Comparison of ENCODE assay signal across 16 cellular contexts in genomic region chr11:122785156-122785605, GRCh38. TPM values are rescaled to one million over a fixed set of nuclear protein-coding genes. Genes with fewer than 3 reads are reported as not detected.
DNase-seq lines count a peak whose midpoint lies in the region; ATAC-seq and TF ChIP-seq lines count a peak whose summit lies in the region.
"Had no signal": no experiment of that assay in that cellular context is flagged by ENCODE, and none has a peak within 500 bp of the region (broad histone marks: within the 10 kb centered on the region; RNA-seq: fewer than 3 reads in every experiment).

No MANE protein-coding gene starts in this region.

- H3K9me3 ChIP-seq in thoracic aorta, result no peaks in the 10 kb centered on the region
- H3K9me3 ChIP-seq: pancreas, SK-N-SH had no signal

- H3K27ac Mint-ChIP-seq in activated CD8-positive, alpha-beta T cell treated with anti-CD3 and anti-CD28 coated beads, Interleukin-2, amount 10 ng/mL, durations not matched to agents 7 days and 5 days, result no peak overlapping the region
- H3K27ac Mint-ChIP-seq in activated T-helper 17 cell treated with anti-CD3 and anti-CD28 coated beads, Interleukin-2, amount 50 U/mL, for 72 hours, result no peak overlapping the region
- no peak overlapping the region for H3K27ac Mint-ChIP-seq in nephron progenitor cell
- H3K27ac Mint-ChIP-seq: stimulated activated naive CD8-positive, alpha-beta T cell treated with anti-CD3 and anti-CD28 coated beads, Interleukin-15, amount 100 ng/mL, for 72 hours had no signal

- H3K9me3 Mint-ChIP-seq in activated CD8-positive, alpha-beta T cell treated with anti-CD3 and anti-CD28 coated beads, Interleukin-2, amount 10 ng/mL, durations not matched to agents 7 days and 5 days (ENCODE audit: insufficient read depth), result no peaks in the 10 kb centered on the region
- H3K9me3 Mint-ChIP-seq in activated T-helper 17 cell treated with anti-CD3 and anti-CD28 coated beads, Interleukin-2, amount 50 U/mL, for 72 hours, result no peaks in the 10 kb centered on the region
- H3K9me3 Mint-ChIP-seq in nephron progenitor cell, result no peaks in the 10 kb centered on the region
- H3K9me3 Mint-ChIP-seq: stimulated activated naive CD8-positive, alpha-beta T cell treated with anti-CD3 and anti-CD28 coated beads, Interleukin-15, amount 100 ng/mL, for 72 hours had no signal

- no peak overlapping the region for H3K4me3 Mint-ChIP-seq in activated CD8-positive, alpha-beta T cell treated with anti-CD3 and anti-CD28 coated beads, Interleukin-2, amount 10 ng/mL, durations not matched to agents 7 days and 5 days
- H3K4me3 Mint-ChIP-seq in activated T-helper 17 cell treated with anti-CD3 and anti-CD28 coated beads, Interleukin-2, amount 50 U/mL, for 72 hours, result no peak overlapping the region
- H3K4me3 Mint-ChIP-seq in nephron progenitor cell, result no peak overlapping the region
- H3K4me3 Mint-ChIP-seq: stimulated activated naive CD8-positive, alpha-beta T cell treated with anti-CD3 and anti-CD28 coated beads, Interleukin-15, amount 100 ng/mL, for 72 hours had no signal

- peaks cover 20% of the 10 kb centered on the region for H3K4me1 Mint-ChIP-seq in activated CD8-positive, alpha-beta T cell treated with anti-CD3 and anti-CD28 coated beads, Interleukin-2, amount 10 ng/mL, durations not matched to agents 7 days and 5 days (ENCODE audit: low read depth)
- H3K4me1 Mint-ChIP-seq in activated T-helper 17 cell treated with anti-CD3 and anti-CD28 coated beads, Interleukin-2, amount 50 U/mL, for 72 hours, result no peaks in the 10 kb centered on the region
- H3K4me1 Mint-ChIP-seq in nephron progenitor cell, result peaks cover 23% of the 10 kb centered on the region

- H3K27me3 Mint-ChIP-seq in activated CD8-positive, alpha-beta T cell treated with anti-CD3 and anti-CD28 coated beads, Interleukin-2, amount 10 ng/mL, durations not matched to agents 7 days and 5 days (ENCODE audit: low read depth), result no peaks in the 10 kb centered on the region
- no peaks in the 10 kb centered on the region for H3K27me3 Mint-ChIP-seq in activated T-helper 17 cell treated with anti-CD3 and anti-CD28 coated beads, Interleukin-2, amount 50 U/mL, for 72 hours
- H3K27me3 Mint-ChIP-seq in nephron progenitor cell (ENCODE audit: low read depth, poor library complexity), result peaks cover 3% of the 10 kb centered on the region
- H3K27me3 Mint-ChIP-seq: stimulated activated naive CD8-positive, alpha-beta T cell treated with anti-CD3 and anti-CD28 coated beads, Interleukin-15, amount 100 ng/mL, for 72 hours had no signal

- H3K36me3 ChIP-seq in thoracic aorta, result no peaks in the 10 kb centered on the region
- H3K36me3 ChIP-seq: pancreas had no signal

- no peak for ATAC-seq in thoracic aorta (ENCODE audit: insufficient number of reproducible peaks, low FRiP score, low read depth)
- no peak for ATAC-seq in activated CD8-positive, alpha-beta T cell treated with anti-CD3 and anti-CD28 coated beads, Interleukin-2, amount 10 ng/mL, durations not matched to agents 7 days and 5 days
- no peak for ATAC-seq in activated T-helper 17 cell treated with anti-CD3 and anti-CD28 coated beads, Interleukin-2, amount 50 U/mL, for 72 hours (replicated peaks)
- ATAC-seq: stimulated activated naive CD8-positive, alpha-beta T cell treated with anti-CD3 and anti-CD28 coated beads, Interleukin-15, amount 100 ng/mL, for 72 hours had no signal

- DNase-seq in NCI-H524 (lab: John Stamatoyannopoulos, UW) (peak; percentile 13 to 66), cerebellar nuclear complex (lab: John Stamatoyannopoulos, UW) (peak; percentile 79 to 99), myocyte (ENCODE audit: low read depth) (peak; percentile 51), thoracic aorta (ENCODE audit: low spot score) (no peak), nephron progenitor cell (no peak)
- DNase-seq in activated CD8-positive, alpha-beta T cell treated with anti-CD3 and anti-CD28 coated beads, Interleukin-2, amount 10 ng/mL, durations not matched to agents 7 days and 5 days, result no peak
- no peak for DNase-seq in activated CD4-positive, alpha-beta T cell treated with anti-CD3 and anti-CD28 coated beads, Interleukin-2, amount 50 U/mL, for 1 hour
- DNase-seq: activated gamma-delta T cell treated with Interleukin-2 at 50 U/mL for 16 hours; KBM-7; NCI-H1105 treated with DMSO at 0.1 percent for 48 hours; pancreas; SK-N-SH; stimulated activated CD4-positive, alpha-beta T cell treated with anti-CD3 and anti-CD28 coated beads, Interleukin-12 subunit alpha, Interleukin-12 subunit beta, amount 100 ng/mL, for 4 hours; stimulated activated naive CD8-positive, alpha-beta T cell treated with anti-CD3 and anti-CD28 coated beads, Interleukin-15, amount 100 ng/mL, for 72 hours had no signal

- TF ChIP-seq CTCF in thoracic aorta (IDR thresholded peaks at IDR 0.05) (no peak), nephron progenitor cell (IDR thresholded peaks at IDR 0.05) (no peak)

- POLR2A ChIA-PET in activated CD8-positive, alpha-beta T cell treated with anti-CD3 and anti-CD28 coated beads, Interleukin-2, amount 10 ng/mL, durations not matched to agents 7 days and 5 days (lab: Charles Lee), result interaction anchor here (1.0 kb wide), 1 partner anchor 22 kb away, joined by 3 read pairs; no protein-coding TSS in a partner anchor

- peak overlapping the region; percentile 1 for H3K4me3 ChIP-seq in thoracic aorta
- H3K4me3 ChIP-seq: pancreas had no signal

- CTCF ChIA-PET in activated CD8-positive, alpha-beta T cell treated with anti-CD3 and anti-CD28 coated beads, Interleukin-2, amount 10 ng/mL, durations not matched to agents 7 days and 5 days (lab: Charles Lee), result interaction anchor here (5.5 to 6.2 kb wide), 3 partner anchors 28 to 157 kb away, joined by 50 to 91 read pairs (median 83); no protein-coding TSS in a partner anchor

- H3K27me3 ChIP-seq in thoracic aorta (replicated peaks; ENCODE audit: insufficient read depth), result no peaks in the 10 kb centered on the region
- H3K27me3 ChIP-seq: pancreas had no signal

- peak overlapping the region; percentile 38 to 42 for H3K27ac ChIP-seq in thoracic aorta
- H3K27ac ChIP-seq: pancreas had no signal

- H3K4me1 ChIP-seq in thoracic aorta (ENCODE audit: control insufficient read depth in 1 of 2, low read depth in 2 of 2), result peaks cover 4 to 23% of the 10 kb centered on the region in 2 donors
- H3K4me1 ChIP-seq: pancreas had no signal

- H3K36me3 Mint-ChIP-seq in activated CD8-positive, alpha-beta T cell treated with anti-CD3 and anti-CD28 coated beads, Interleukin-2, amount 10 ng/mL, durations not matched to agents 7 days and 5 days (ENCODE audit: low read depth), result peaks cover 59% of the 10 kb centered on the region
- H3K36me3 Mint-ChIP-seq in activated T-helper 17 cell treated with anti-CD3 and anti-CD28 coated beads, Interleukin-2, amount 50 U/mL, for 72 hours (ENCODE audit: low read depth), result peaks cover 44% of the 10 kb centered on the region
- H3K36me3 Mint-ChIP-seq in nephron progenitor cell (ENCODE audit: low read depth), result no peaks in the 10 kb centered on the region

RNA-seq across cellular contexts. Expression of gene CRTAM, which starts 53.1 kb away (rescaled TPM):
- total RNA-seq in myocyte (0.16 TPM in 1 of 2 replicates, not detected in the other), thoracic aorta (under 1 TPM in 1 of 2 donors, not detected in 1; 0.27 TPM)
- not detected for polyA plus RNA-seq in myocyte (2012)
- 1 to 10 TPM; 8.0 TPM for total RNA-seq in activated CD8-positive, alpha-beta T cell treated with anti-CD3 and anti-CD28 coated beads, Interleukin-2, amount 10 ng/mL, durations not matched to agents 7 days and 5 days
- under 1 TPM in 1 of 2 donors, not detected in 1; 0.11 TPM for total RNA-seq in activated T-helper 17 cell treated with anti-CD3 and anti-CD28 coated beads, Interleukin-2, amount 50 U/mL, for 72 hours
- total RNA-seq: glomerular endothelial cell had no signal
- polyA plus RNA-seq: pancreas, SK-N-SH had no signal

Comparison
In these comparisons a context has a peak if more than half of its experiments do, and no peak if none do; other contexts are left out.
1. DNase-seq: peak in NCI-H524 (2 of 2), cerebellar nuclear complex (2 of 2) and myocyte (single experiment); none in thoracic aorta (single experiment), activated CD8-positive, alpha-beta T cell treated with anti-CD3 and anti-CD28 coated beads, Interleukin-2, amount 10 ng/mL, durations not matched to agents 7 days and 5 days (single experiment), activated CD4-positive, alpha-beta T cell treated with anti-CD3 and anti-CD28 coated beads, Interleukin-2, amount 50 U/mL, for 1 hour (single experiment) and nephron progenitor cell (single experiment).